Comparison of ENCODE assay signal across 8 cellular contexts in genomic region chr5:108749130-108749861, GRCh38. TPM values are rescaled to one million over a fixed set of nuclear protein-coding genes. Genes with fewer than 3 reads are reported as not detected.
DNase-seq lines count a peak whose midpoint lies in the region; ATAC-seq, FAIRE-seq and TF ChIP-seq lines count a peak whose summit lies in the region.

No MANE protein-coding gene starts in this region.

- H3K36me3 Mint-ChIP-seq in Calu3 (ENCODE audit: insufficient read depth, unreplicated experiment) (peaks cover 28% of the 10 kb centered on the region), chondrocyte (ENCODE audit: low read depth) (no peaks in the 10 kb centered on the region)
- peaks cover 8% of the 10 kb centered on the region for H3K36me3 Mint-ChIP-seq in stimulated activated effector memory CD8-positive, alpha-beta T cell treated with anti-CD3 and anti-CD28 coated beads, Interleukin-12 subunit alpha, Interleukin-12 subunit beta, amount 100 ng/mL, for 72 hours

- peak overlapping the region; percentile 79 for H3K4me2 ChIP-seq in HepG2 (ENCODE audit: low read depth, low read length)

- peak overlapping the region; percentile 66 for H3K9ac ChIP-seq in HepG2 (ENCODE audit: insufficient read depth, low read depth, low read length)

- H3K4me3 ChIP-seq in HepG2 (replicated peaks in 1 of 3; ENCODE audit: insufficient read depth in 1 of 3, low read depth in 2 of 3, low read length in 3 of 3): peak overlapping the region; percentile 80 to 83 (median 80)

- BruUV-seq in Calu3 (replicated peaks; lab: Mats Ljungman, UMichigan) (no TSS peak), HepG2 (replicated peaks; lab: Mats Ljungman, UMichigan) (no TSS peak)

- POLR2A ChIA-PET in HepG2 (lab: Yijun Ruan, JAX): interaction anchor here (1.2 to 1.4 kb wide), 3 partner anchors 18 to 367 kb away, joined by 3 to 46 read pairs (median 5); partner anchors contain the start of gene FBXL17

- H3K27ac Mint-ChIP-seq in Calu3 (ENCODE audit: unreplicated experiment) (peak overlapping the region; percentile 99), chondrocyte (ENCODE audit: unreplicated experiment) (peak overlapping the region; percentile 81)
- H3K27ac Mint-ChIP-seq in stimulated activated effector memory CD8-positive, alpha-beta T cell treated with anti-CD3 and anti-CD28 coated beads, Interleukin-12 subunit alpha, Interleukin-12 subunit beta, amount 100 ng/mL, for 72 hours: peak overlapping the region; percentile 94

- no peak for TF ChIP-seq CTCF in Calu3 (IDR thresholded peaks at IDR 0.05; ENCODE audit: unreplicated experiment)
- TF ChIP-seq CTCF in chondrocyte (IDR thresholded peaks at IDR 0.05): no peak
- TF ChIP-seq CTCF in HepG2 (CRISPR knock-in tag; IDR thresholded peaks at IDR 0.05): no peak

- peak; percentile 32 for ATAC-seq in GM19351 (IDR thresholded peaks at IDR 0.05; ENCODE audit: unreplicated experiment)
- ATAC-seq in HG03280 (IDR thresholded peaks at IDR 0.05; ENCODE audit: unreplicated experiment): peak; percentile 28
- peak; percentile 55 for ATAC-seq in HepG2
- peak; percentile 29 for ATAC-seq in stimulated activated effector memory CD8-positive, alpha-beta T cell treated with anti-CD3 and anti-CD28 coated beads, Interleukin-12 subunit alpha, Interleukin-12 subunit beta, amount 100 ng/mL, for 72 hours

- peak overlapping the region; percentile 25 for H2AFZ ChIP-seq in HepG2 (ENCODE audit: low read length)

- H3K9me3 Mint-ChIP-seq in Calu3 (ENCODE audit: low read depth, unreplicated experiment) (no peaks in the 10 kb centered on the region), chondrocyte (ENCODE audit: low read depth) (no peaks in the 10 kb centered on the region)
- no peaks in the 10 kb centered on the region for H3K9me3 Mint-ChIP-seq in stimulated activated effector memory CD8-positive, alpha-beta T cell treated with anti-CD3 and anti-CD28 coated beads, Interleukin-12 subunit alpha, Interleukin-12 subunit beta, amount 100 ng/mL, for 72 hours

- no peaks in the 10 kb centered on the region for H4K20me1 ChIP-seq in HepG2 (ENCODE audit: insufficient read depth, low read length)

- H3K4me1 Mint-ChIP-seq in Calu3 (ENCODE audit: low read depth, unreplicated experiment) (peaks cover 24% of the 10 kb centered on the region), chondrocyte (ENCODE audit: low read depth) (peaks cover 53% of the 10 kb centered on the region)
- H3K4me1 Mint-ChIP-seq in stimulated activated effector memory CD8-positive, alpha-beta T cell treated with anti-CD3 and anti-CD28 coated beads, Interleukin-12 subunit alpha, Interleukin-12 subunit beta, amount 100 ng/mL, for 72 hours: peaks cover 15% of the 10 kb centered on the region

- FAIRE-seq in HepG2 (lab: Jason Lieb, UNC): no peak

- in situ Hi-C loops in HepG2 (cut with HindIII; ENCODE audit: extremely low pct_ligation_motif_present, low pct_unique_long_range_greater_than_20kb): no loop called here

- H3K4me1 ChIP-seq in HepG2 (ENCODE audit: insufficient read depth, low read length): peaks cover 14% of the 10 kb centered on the region

- H3K27me3 Mint-ChIP-seq in Calu3 (ENCODE audit: unreplicated experiment) (no peaks in the 10 kb centered on the region), chondrocyte (ENCODE audit: low read depth) (no peaks in the 10 kb centered on the region)

- H3K27ac ChIP-seq in HepG2 (ENCODE audit: extremely low read length, insufficient read depth, low read length): no peak overlapping the region

- H3K27me3 ChIP-seq in HepG2 (ENCODE audit: control insufficient read depth in 1 of 2, insufficient read depth in 2 of 2, low read length in 2 of 2): peaks cover 0 to under 1% of the 10 kb centered on the region in 2 experiments; a peak in 1 of 5 replicates

- CTCF ChIA-PET in Calu3 (lab: Charles Lee): interaction anchor here (0.7 to 3.3 kb wide), 2 partner anchors 21 to 50 kb away, joined by 4 to 13 read pairs; no protein-coding TSS in a partner anchor
- CTCF ChIA-PET in HepG2 (lab: Yijun Ruan, JAX; ENCODE audit: low intra/inter-chr PET ratio, low total read pairs): no interaction called here

- H3K9me3 ChIP-seq in HepG2 (ENCODE audit: low read length): no peaks in the 10 kb centered on the region

- no peak for TF ChIP-seq RAD21 in HepG2 (CRISPR knock-in tag; IDR thresholded peaks at IDR 0.05)

- H3K4me3 Mint-ChIP-seq in Calu3 (ENCODE audit: low read depth, unreplicated experiment) (peak overlapping the region; percentile 87), chondrocyte (ENCODE audit: unreplicated experiment) (peak overlapping the region; percentile 83)
- peak overlapping the region; percentile 92 for H3K4me3 Mint-ChIP-seq in stimulated activated effector memory CD8-positive, alpha-beta T cell treated with anti-CD3 and anti-CD28 coated beads, Interleukin-12 subunit alpha, Interleukin-12 subunit beta, amount 100 ng/mL, for 72 hours

- no peaks in the 10 kb centered on the region for H3K36me3 ChIP-seq in HepG2 (replicated peaks in 1 of 2; ENCODE audit: control insufficient read depth in 1 of 2, insufficient read depth in 2 of 2, low read length in 2 of 2)

- intact Hi-C loops in Calu3 (cut with micrococcal nuclease; ENCODE audit: unreplicated experiment): loop anchor here (5.0 kb wide), 2 partner anchors 168 to 1192 kb away; no protein-coding TSS in a partner anchor
- intact Hi-C loops in HepG2 (cut with micrococcal nuclease; ENCODE audit: unreplicated experiment): loop anchor here (2.0 to 5.0 kb wide), 4 partner anchors 64 to 943 kb away; no protein-coding TSS in a partner anchor

- H3K79me2 ChIP-seq in HepG2 (ENCODE audit: insufficient read depth, low read length): no peaks in the 10 kb centered on the region

- TF ChIP-seq EP300 in HepG2 (IDR thresholded peaks at IDR 0.05; ENCODE audit: low read depth in 2 of 2, low read length in 2 of 2) (no peak), HepG2 (CRISPR knock-in tag; IDR thresholded peaks at IDR 0.05; ENCODE audit: borderline replicate concordance) (no peak)

- WGBS in HepG2 (ENCODE audit: low lambda C conversion rate): 2% methylated on average over 11 of the region's 40 CpGs

- no peak for TF ChIP-seq POLR2A in HepG2 (IDR thresholded peaks at IDR 0.05; ENCODE audit: insufficient read depth in 1 of 2, low read depth in 2 of 2, low read length in 2 of 2)

- DNase-seq in Calu3: peak; percentile 16
- DNase-seq in SHP77 treated with DMSO at 0.1 percent for 48 hours (lab: John Stamatoyannopoulos, UW): peak; percentile 25
- peak; percentile 92 for DNase-seq in chondrocyte (ENCODE audit: low spot score)
- DNase-seq in HepG2 (ENCODE audit: low spot score): no peak
- peak; percentile 3 to 60 for DNase-seq in stimulated activated effector memory CD8-positive, alpha-beta T cell treated with anti-CD3 and anti-CD28 coated beads, Interleukin-12 subunit alpha, Interleukin-12 subunit beta, amount 100 ng/mL, for 72 hours (ENCODE audit: low spot score in 2 of 2)
- DNase-seq in OCI-M2 (lab: John Stamatoyannopoulos, UW; ENCODE audit: unreplicated experiment): no peak

TF ChIP-seq in HepG2, 621 proteins besides CTCF, POLR2A, EP300 and RAD21 (continues in another document):
- TF ChIP-seq MTERF4 (CRISPR knock-in tag; IDR thresholded peaks at IDR 0.05): 0 out of 2 replicates have a peak, but pooled peaks have one; percentile 57
- TF ChIP-seq PATZ1 (CRISPR knock-in tag; IDR thresholded peaks at IDR 0.05): peak; percentile 76

RNA-seq across cellular contexts. Expression of gene FER, which starts 1.6 kb away (rescaled TPM):
- total RNA-seq in Calu3 (2022) (28.2 and 32.9 TPM in 2 replicates), chondrocyte (23.5 to 37.0 TPM (median 25.9 TPM) in 3 replicates), HepG2 (2016; rRNA removed; fragmentation: Illumina TruSeq; extraction: Trizol) (29.0 and 50.4 TPM in 2 replicates)
- total RNA-seq in HepG2 (2016; cell fraction: cytosol; rRNA removed; fragmentation: Illumina TruSeq; extraction: Trizol; ENCODE audit: low read depth): 7.0 and 7.7 TPM in 2 replicates
- total RNA-seq in HepG2 (2016; cell fraction: insoluble cytoplasmic fraction; rRNA removed; fragmentation: Illumina TruSeq; extraction: Trizol): 28.5 and 55.0 TPM in 2 replicates
- total RNA-seq in HepG2 (2016; cell fraction: membrane; rRNA removed; fragmentation: Illumina TruSeq; extraction: Trizol): 7.8 and 7.9 TPM in 2 replicates
- 57.2 and 62.0 TPM in 2 replicates for total RNA-seq in HepG2 (2016; cell fraction: nucleus; rRNA removed; fragmentation: Illumina TruSeq; extraction: Trizol)
- polyA plus RNA-seq in HepG2 (2011; rRNA removed): 6.0 and 7.9 TPM in 2 replicates
- polyA plus RNA-seq in HepG2 (2011; cell fraction: cytosol; rRNA removed): 2.8 and 4.9 TPM in 2 replicates
- polyA plus RNA-seq in HepG2 (2011; cell fraction: nucleus; rRNA removed): 5.2 and 6.2 TPM in 2 replicates
- polyA plus RNA-seq in HepG2 (2012): 6.6 and 12.7 TPM in 2 replicates
- polyA plus RNA-seq in HepG2 (2016; cell fraction: cytosol; fragmentation: Illumina TruSeq; extraction: Trizol; ENCODE audit: low read depth): 1.4 and 2.0 TPM in 2 replicates
- 13.4 and 16.6 TPM in 2 replicates for polyA plus RNA-seq in HepG2 (2016; cell fraction: insoluble cytoplasmic fraction; fragmentation: Illumina TruSeq; extraction: Trizol; ENCODE audit: low read depth)
- polyA plus RNA-seq in HepG2 (2016; cell fraction: membrane; fragmentation: Illumina TruSeq; extraction: Trizol; ENCODE audit: low read depth): 1.3 and 1.7 TPM in 2 replicates
- 9.0 and 9.1 TPM in 2 replicates for polyA plus RNA-seq in HepG2 (2016; cell fraction: nucleus; fragmentation: Illumina TruSeq; extraction: Trizol; ENCODE audit: insufficient read depth, low read depth)
- 12.5 and 21.6 TPM in 2 replicates for polyA minus RNA-seq in HepG2 (2011; rRNA and poly(A)+ RNA removed; ENCODE audit: low replicate concordance)
- 23.5 and 30.5 TPM in 2 replicates for polyA minus RNA-seq in HepG2 (2011; cell fraction: cytosol; rRNA and poly(A)+ RNA removed)
- polyA minus RNA-seq in HepG2 (2011; cell fraction: nucleus; rRNA and poly(A)+ RNA removed): 105 and 120 TPM in 2 replicates

Comparison
In these comparisons a context has a peak if more than half of its experiments do, and no peak if none do; other contexts are left out.
1. DNase-seq: peak in Calu3 (single experiment), SHP77 treated with DMSO at 0.1 percent for 48 hours (single experiment), chondrocyte (single experiment) and stimulated activated effector memory CD8-positive, alpha-beta T cell treated with anti-CD3 and anti-CD28 coated beads, Interleukin-12 subunit alpha, Interleukin-12 subunit beta, amount 100 ng/mL, for 72 hours (2 of 2); none in HepG2 (single experiment) and OCI-M2 (single experiment).
2. Peak in every context shown above with its lines, with median percentiles within 50 percentile points of each other: H3K27ac Mint-ChIP-seq, H3K4me3 Mint-ChIP-seq and ATAC-seq.